In the genomic region with DNA sequence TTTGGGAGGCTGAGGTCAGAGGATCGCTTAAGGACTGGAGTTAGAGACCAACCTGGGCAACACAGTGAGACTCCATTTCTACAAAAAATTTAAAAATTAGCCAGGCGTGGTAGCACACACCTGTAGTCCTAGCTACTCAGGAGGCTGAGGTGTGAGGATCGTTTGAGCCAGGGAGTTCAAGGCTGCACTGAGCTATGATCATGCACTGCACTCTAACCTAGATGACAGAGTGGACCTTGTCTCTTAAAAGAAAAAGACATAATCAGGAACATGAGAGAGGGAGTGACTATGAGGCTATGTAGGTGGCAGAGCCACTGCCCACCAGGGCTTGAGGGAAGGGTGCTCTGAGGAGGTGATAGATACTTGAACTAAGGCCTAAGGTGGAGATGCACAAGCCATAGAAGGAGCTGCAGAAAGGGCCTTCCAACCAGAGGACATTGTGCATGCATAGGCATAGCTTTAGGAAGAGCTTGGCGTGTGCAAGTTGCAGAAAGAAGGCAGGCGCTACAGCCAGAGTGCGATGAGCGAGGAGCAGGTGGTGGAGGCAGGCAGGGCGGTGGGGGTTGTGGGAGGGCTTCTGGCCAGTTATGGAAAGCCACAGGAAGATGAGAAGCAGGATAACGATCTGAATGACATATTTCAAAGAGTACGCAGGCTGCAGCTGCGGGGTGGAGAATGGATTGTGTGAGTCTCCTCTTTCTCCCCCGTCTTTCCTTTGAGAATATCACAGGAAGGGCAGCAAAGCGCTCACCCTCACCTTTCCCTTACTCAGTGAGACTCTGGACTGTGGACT, we compare ENCODE assay signal across 9 cellular contexts. TPM values are rescaled to one million over a fixed set of nuclear protein-coding genes. Genes with fewer than 3 reads are reported as not detected.
DNase-seq lines count a peak whose midpoint lies in the region; ATAC-seq and TF ChIP-seq lines count a peak whose summit lies in the region.
"Had no signal": no experiment of that assay in that cellular context is flagged by ENCODE, and none has a peak within 500 bp of the region (broad histone marks: within the 10 kb centered on the region; RNA-seq: fewer than 3 reads in every experiment).

No MANE protein-coding gene starts in this region.

- H3K4me2 ChIP-seq in GM23248 (ENCODE audit: unreplicated experiment) = no peak overlapping the region

- H4K20me1 ChIP-seq in GM23248 (ENCODE audit: insufficient read depth) = no peaks in the 10 kb centered on the region

- H2AFZ ChIP-seq in GM23248 = no peak overlapping the region

- no peaks in the 10 kb centered on the region for H3K27me3 ChIP-seq in GM23248 (replicated peaks; ENCODE audit: insufficient read depth)

- no peak for ATAC-seq in left lobe of liver
- ATAC-seq in HG02763 (IDR thresholded peaks at IDR 0.05; ENCODE audit: unreplicated experiment) = no peak
- ATAC-seq: T-cell had no signal

- no peak overlapping the region for H3K9ac ChIP-seq in GM23248

- in situ Hi-C loops in GM23248 (cut with MboI) = loop anchor here (5.0 to 10.0 kb wide), 3 partner anchors 205 to 592 kb away; no protein-coding TSS in a partner anchor

- peaks cover 17% of the 10 kb centered on the region; the same call in 1 of the 2 replicates for H3F3A ChIP-seq in GM23248 (ENCODE audit: insufficient read depth)

- intact Hi-C loops in posterior cingulate gyrus (cut with DNase I) = no loop called here

- no peaks in the 10 kb centered on the region for H3K9me3 ChIP-seq in GM23248 (ENCODE audit: low read depth)

- peak overlapping the region; percentile 18; the same call in 1 of the 2 replicates for H3K27ac ChIP-seq in GM23248

- WGBS in GM23248 (ENCODE audit: low coverage in 1 of 2, low lambda C conversion rate in 2 of 2, missing lambda C conversion rate in 2 of 2), 2 experiments = 86 to 89% methylated on average over 13 of the region's 13 CpGs

- 0 out of 2 replicates have a peak, but pooled peaks cover 5% of the 10 kb centered on the region for H3K79me2 ChIP-seq in GM23248 (ENCODE audit: insufficient read depth)

- no peak for TF ChIP-seq CTCF in AG09309 (IDR thresholded peaks at IDR 0.05; ENCODE audit: control insufficient read depth, insufficient read depth, low read depth, low read length, missing control alignments)
- no peak for TF ChIP-seq CTCF in fibroblast of mammary gland (conservative IDR thresholded peaks at IDR 0.05; ENCODE audit: control insufficient read depth, insufficient read depth, low read depth, low read length)

- H3K36me3 ChIP-seq in GM23248 (ENCODE audit: low read depth) = no peaks in the 10 kb centered on the region

- no peak overlapping the region for H3K4me3 ChIP-seq in AG09309 (ENCODE audit: control insufficient read depth, low read depth, low read length)
- no peak overlapping the region for H3K4me3 ChIP-seq in GM23248
- no peak overlapping the region for H3K4me3 ChIP-seq in fibroblast of mammary gland (ENCODE audit: control insufficient read depth, low read depth, low read length)

- DNase-seq in AG09309 (ENCODE audit: low read depth) = peak; percentile 69
- DNase-seq in GM23248 = no peak
- peak; percentile 20 for DNase-seq in fibroblast of mammary gland (ENCODE audit: low read depth)
- DNase-seq in cerebellar nuclear complex (lab: John Stamatoyannopoulos, UW) = no peak
- DNase-seq in posterior cingulate gyrus = no peak
- DNase-seq in left lobe of liver (ENCODE audit: low spot score) = no peak

- H3K9me2 ChIP-seq in GM23248 (ENCODE audit: insufficient read depth) = no peaks in the 10 kb centered on the region

- peaks cover 41% of the 10 kb centered on the region for H3K4me1 ChIP-seq in GM23248 (ENCODE audit: insufficient read depth)

TF ChIP-seq in PFSK-1, 5 proteins besides CTCF, POLR2A, EP300 and RAD21:
- TF ChIP-seq POLR2AphosphoS5 (IDR thresholded peaks at IDR 0.05; ENCODE audit: low read depth, low read length) (peak; percentile 52), TAF1 (IDR thresholded peaks at IDR 0.05; ENCODE audit: borderline replicate concordance, insufficient read depth, low read length) (no peak), FOXP2 (optimal IDR thresholded peaks at IDR 0.05; ENCODE audit: borderline replicate concordance, extremely low read depth, extremely low read length, insufficient read depth) (peak; percentile 71), SIN3A (IDR thresholded peaks at IDR 0.05; ENCODE audit: borderline replicate concordance, insufficient read depth, low read length) (no peak)
- TF ChIP-seq, protein P1, sequence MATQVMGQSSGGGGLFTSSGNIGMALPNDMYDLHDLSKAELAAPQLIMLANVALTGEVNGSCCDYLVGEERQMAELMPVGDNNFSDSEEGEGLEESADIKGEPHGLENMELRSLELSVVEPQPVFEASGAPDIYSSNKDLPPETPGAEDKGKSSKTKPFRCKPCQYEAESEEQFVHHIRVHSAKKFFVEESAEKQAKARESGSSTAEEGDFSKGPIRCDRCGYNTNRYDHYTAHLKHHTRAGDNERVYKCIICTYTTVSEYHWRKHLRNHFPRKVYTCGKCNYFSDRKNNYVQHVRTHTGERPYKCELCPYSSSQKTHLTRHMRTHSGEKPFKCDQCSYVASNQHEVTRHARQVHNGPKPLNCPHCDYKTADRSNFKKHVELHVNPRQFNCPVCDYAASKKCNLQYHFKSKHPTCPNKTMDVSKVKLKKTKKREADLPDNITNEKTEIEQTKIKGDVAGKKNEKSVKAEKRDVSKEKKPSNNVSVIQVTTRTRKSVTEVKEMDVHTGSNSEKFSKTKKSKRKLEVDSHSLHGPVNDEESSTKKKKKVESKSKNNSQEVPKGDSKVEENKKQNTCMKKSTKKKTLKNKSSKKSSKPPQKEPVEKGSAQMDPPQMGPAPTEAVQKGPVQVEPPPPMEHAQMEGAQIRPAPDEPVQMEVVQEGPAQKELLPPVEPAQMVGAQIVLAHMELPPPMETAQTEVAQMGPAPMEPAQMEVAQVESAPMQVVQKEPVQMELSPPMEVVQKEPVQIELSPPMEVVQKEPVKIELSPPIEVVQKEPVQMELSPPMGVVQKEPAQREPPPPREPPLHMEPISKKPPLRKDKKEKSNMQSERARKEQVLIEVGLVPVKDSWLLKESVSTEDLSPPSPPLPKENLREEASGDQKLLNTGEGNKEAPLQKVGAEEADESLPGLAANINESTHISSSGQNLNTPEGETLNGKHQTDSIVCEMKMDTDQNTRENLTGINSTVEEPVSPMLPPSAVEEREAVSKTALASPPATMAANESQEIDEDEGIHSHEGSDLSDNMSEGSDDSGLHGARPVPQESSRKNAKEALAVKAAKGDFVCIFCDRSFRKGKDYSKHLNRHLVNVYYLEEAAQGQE (IDR thresholded peaks at IDR 0.05; ENCODE audit: insufficient read depth in 1 of 2, low read depth in 2 of 2, low read length in 2 of 2) = peak in 1 of 2 experiments; percentile 57; a peak in 1 of 4 replicates
TF ChIP-seq in PFSK-1: peak in this region for 3.

RNA-seq across cellular contexts. Expression of a gene that starts 49.0 kb away (rescaled TPM):
- 1.9 and 2.1 TPM in 2 replicates for total RNA-seq in GM23248 (2014; rRNA removed; shearing (Covaris generic))
- polyA plus RNA-seq in GM23248 (2016; fragmentation: Nextera tagmentation; extraction: Ambion mirVana) = 0.70 and 0.78 TPM in 2 replicates
- polyA plus RNA-seq in PFSK-1 (2012; ENCODE audit: insufficient read length, low read depth) = 0.46 TPM
- total RNA-seq in left lobe of liver = 1.1 TPM

Comparison
In these comparisons a context has a peak if more than half of its experiments do, and no peak if none do; other contexts are left out.
1. DNase-seq: peak in AG09309 (single experiment) and fibroblast of mammary gland (single experiment); none in GM23248 (single experiment), cerebellar nuclear complex (0 of 2), posterior cingulate gyrus (0 of 10) and left lobe of liver (single experiment).